Comparison of ENCODE assay signal across 21 cellular contexts in the genomic region with DNA sequence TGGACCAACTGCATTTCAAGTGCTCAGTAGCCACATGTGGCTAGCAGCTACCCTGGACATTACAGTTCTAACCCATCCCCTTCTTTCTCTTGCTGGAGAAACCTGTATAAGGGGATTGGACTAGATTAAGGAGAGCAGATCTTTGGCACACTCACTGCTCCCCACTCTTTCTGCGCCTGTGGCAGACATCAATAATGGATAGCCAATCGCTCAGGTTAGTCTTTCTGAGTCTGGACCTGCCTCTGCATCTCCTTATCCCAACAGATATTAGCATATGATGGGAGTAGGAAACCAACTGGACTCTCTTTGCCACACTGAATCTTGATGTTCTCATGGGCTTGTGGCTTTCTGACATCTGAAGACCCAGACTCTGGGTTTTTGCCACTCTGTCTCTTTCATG.
"Had no signal": no experiment of that assay in that cellular context is flagged by ENCODE, and none has a peak within 500 bp of the region (broad histone marks: within the 10 kb centered on the region; RNA-seq: fewer than 3 reads in every experiment).

No MANE protein-coding gene starts in this region.

- H3K4me1 ChIP-seq: esophagus muscularis mucosa, foreskin keratinocyte, gastrocnemius medialis, heart right ventricle, left lung, lower lobe of right lung had no signal

- H3K4me1 Mint-ChIP-seq: endodermal cell; naive B cell; naive thymus-derived CD8-positive, alpha-beta T cell had no signal

- H3K9me3 Mint-ChIP-seq: dendritic cell treated with granulocyte-macrophage colony-stimulating factor and Interleukin-4, amounts not matched to agents 40 ng/mL and 50 ng/mL, for 4 days; effector memory CD8-positive, alpha-beta T cell; endodermal cell; naive thymus-derived CD8-positive, alpha-beta T cell had no signal

- H3K27me3 Mint-ChIP-seq: dendritic cell treated with granulocyte-macrophage colony-stimulating factor and Interleukin-4, amounts not matched to agents 40 ng/mL and 50 ng/mL, for 4 days; effector memory CD8-positive, alpha-beta T cell had no signal

- H3K9me3 ChIP-seq: esophagus muscularis mucosa, gastrocnemius medialis, heart right ventricle, left lung, lower lobe of right lung, mucosa of descending colon had no signal

- H3K36me3 ChIP-seq: esophagus muscularis mucosa, gastrocnemius medialis, heart right ventricle, left lung, lower lobe of right lung had no signal

- H3K4me3 Mint-ChIP-seq: dendritic cell treated with granulocyte-macrophage colony-stimulating factor and Interleukin-4, amounts not matched to agents 40 ng/mL and 50 ng/mL, for 4 days; effector memory CD8-positive, alpha-beta T cell; endodermal cell; mesothelial cell of epicardium; naive B cell; naive thymus-derived CD8-positive, alpha-beta T cell had no signal

- H3K27ac ChIP-seq: esophagus muscularis mucosa, foreskin keratinocyte, gastrocnemius medialis, heart right ventricle, left lung, lower lobe of right lung had no signal

- DNase-seq: cortex of kidney; effector CD8-positive, alpha-beta T cell; effector memory CD8-positive, alpha-beta T cell; endodermal cell; foreskin keratinocyte; gastrocnemius medialis; glutamatergic neuron; head of caudate nucleus; heart right ventricle; hippocampal formation; left cardiac atrium; left lung; left ventricle myocardium superior; lower lobe of right lung; mesenchymal stem cell; mucosa of descending colon; naive B cell; naive thymus-derived CD8-positive, alpha-beta T cell had no signal

- H3K4me3 ChIP-seq: esophagus muscularis mucosa, gastrocnemius medialis, heart right ventricle, left lung, lower lobe of right lung, mucosa of descending colon had no signal

- H3K27me3 ChIP-seq: foreskin keratinocyte, gastrocnemius medialis had no signal

- H3K36me3 Mint-ChIP-seq: mesothelial cell of epicardium; naive B cell; naive thymus-derived CD8-positive, alpha-beta T cell had no signal

- H3K27ac Mint-ChIP-seq: dendritic cell treated with granulocyte-macrophage colony-stimulating factor and Interleukin-4, amounts not matched to agents 40 ng/mL and 50 ng/mL, for 4 days; effector memory CD8-positive, alpha-beta T cell; endodermal cell; mesothelial cell of epicardium; naive B cell had no signal
